8 cellular contexts compared by ENCODE assay signal in the genomic region with DNA sequence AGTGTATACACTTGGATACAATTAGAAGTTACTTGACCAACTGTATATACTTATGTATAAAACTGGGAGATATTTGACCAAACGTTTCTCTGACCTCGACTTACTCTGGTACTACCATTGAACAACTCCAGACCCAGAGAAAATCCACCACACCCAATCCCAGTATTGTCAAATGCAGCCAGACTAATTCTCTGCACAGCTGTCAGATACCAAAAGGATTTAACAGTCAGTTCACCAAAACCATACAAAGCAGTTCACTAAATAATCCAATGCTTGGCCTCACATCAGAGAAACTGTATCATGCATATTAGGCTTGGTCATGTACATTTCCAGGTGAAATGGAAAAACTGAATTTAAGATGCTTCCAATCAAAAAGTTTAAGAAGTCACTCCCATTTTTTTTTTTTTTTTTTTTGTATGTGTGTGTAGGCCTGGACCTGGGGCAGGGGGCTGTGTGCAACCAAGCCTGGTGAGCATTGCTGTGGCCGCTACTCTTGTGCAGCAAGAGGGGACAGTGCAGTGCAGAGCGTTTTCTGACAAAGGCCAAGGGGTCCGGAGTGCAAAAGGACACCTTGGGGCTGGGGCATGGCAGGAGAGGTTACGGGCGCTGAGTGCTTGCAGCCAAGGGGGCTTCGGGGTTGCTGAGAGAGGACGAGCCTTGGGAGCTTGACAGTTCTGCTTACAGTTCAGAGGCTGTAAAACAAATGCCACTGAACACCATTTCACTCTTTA. TPM values are rescaled to one million over a fixed set of nuclear protein-coding genes. Genes with fewer than 3 reads are reported as not detected.
DNase-seq lines count a peak whose midpoint lies in the region; ATAC-seq and TF ChIP-seq lines count a peak whose summit lies in the region.

No MANE protein-coding gene starts in this region.

- TF ChIP-seq CTCF in ascending aorta (IDR thresholded peaks at IDR 0.05) (no peak), upper lobe of right lung (IDR thresholded peaks at IDR 0.05) (no peak)

- intact Hi-C loops in ascending aorta (cut with DNase I) (loop anchor here (2.0 to 5.0 kb wide), 3 partner anchors 309 to 1277 kb away; a partner anchor contains a TSS), upper lobe of right lung (cut with DNase I) (no loop called here), posterior cingulate gyrus (cut with DNase I) (loop anchor here (2.0 to 5.0 kb wide), 3 partner anchors 93 to 1173 kb away; a partner anchor contains a TSS)

- peak overlapping the region; percentile 91 for H3K27ac Mint-ChIP-seq in memory B cell

- no peaks in the 10 kb centered on the region for H3K9me3 Mint-ChIP-seq in memory B cell

- peak; percentile 2 for DNase-seq in activated naive CD4-positive, alpha-beta T cell treated with Interleukin-2 at 50 U/mL for 16 hours
- no peak for DNase-seq in activated naive CD4-positive, alpha-beta T cell (lab: John Stamatoyannopoulos, UW)
- DNase-seq in ascending aorta (ENCODE audit: low spot score in 2 of 2) (no peak), memory B cell (ENCODE audit: low spot score in 2 of 2) (no peak), upper lobe of right lung (no peak), posterior cingulate gyrus (no peak), NCI-H2196 (lab: John Stamatoyannopoulos, UW; ENCODE audit: unreplicated experiment) (no peak)

- H3K27me3 Mint-ChIP-seq in memory B cell: no peaks in the 10 kb centered on the region

- peak overlapping the region; percentile 98 for H3K4me3 Mint-ChIP-seq in memory B cell

- H3K4me1 Mint-ChIP-seq in memory B cell: peaks cover 22% of the 10 kb centered on the region

- H3K4me1 ChIP-seq in ascending aorta (peaks cover 10 to 30% of the 10 kb centered on the region in 2 donors), upper lobe of right lung (peaks cover 44% of the 10 kb centered on the region)

- H3K36me3 Mint-ChIP-seq in memory B cell: peaks cover 1% of the 10 kb centered on the region

- ATAC-seq in memory B cell (ENCODE audit: low read depth): no peak
- no peak for ATAC-seq in upper lobe of right lung
- no peak for ATAC-seq in GM19455 (IDR thresholded peaks at IDR 0.05; ENCODE audit: unreplicated experiment)

- H3K4me3 ChIP-seq in ascending aorta (peak overlapping the region; percentile 89 to 92), upper lobe of right lung (peak overlapping the region; percentile 98)

- no peaks in the 10 kb centered on the region for H3K36me3 ChIP-seq in ascending aorta
- H3K36me3 ChIP-seq in upper lobe of right lung: no peaks in the 10 kb centered on the region

- H3K27me3 ChIP-seq in ascending aorta (no peaks in the 10 kb centered on the region), upper lobe of right lung (no peaks in the 10 kb centered on the region)

- H3K9me3 ChIP-seq in ascending aorta: no peaks in the 10 kb centered on the region
- H3K9me3 ChIP-seq in upper lobe of right lung: no peaks in the 10 kb centered on the region

- H3K27ac ChIP-seq in ascending aorta: peak overlapping the region in 1 of 2 donors; percentile 90
- H3K27ac ChIP-seq in upper lobe of right lung: peak overlapping the region; percentile 94

RNA-seq across cellular contexts. Expression of a gene that starts 1.4 kb away (rescaled TPM):
- 16.4 TPM for total RNA-seq in ascending aorta
- total RNA-seq in upper lobe of right lung: 29.6 TPM

RNA-seq across cellular contexts. Expression of a gene that starts 1.8 kb away (rescaled TPM):
- 1.3 TPM for total RNA-seq in ascending aorta
- total RNA-seq in upper lobe of right lung: 1.9 TPM
